Comparison of ENCODE assay signal across 8 cellular contexts in the genomic region with DNA sequence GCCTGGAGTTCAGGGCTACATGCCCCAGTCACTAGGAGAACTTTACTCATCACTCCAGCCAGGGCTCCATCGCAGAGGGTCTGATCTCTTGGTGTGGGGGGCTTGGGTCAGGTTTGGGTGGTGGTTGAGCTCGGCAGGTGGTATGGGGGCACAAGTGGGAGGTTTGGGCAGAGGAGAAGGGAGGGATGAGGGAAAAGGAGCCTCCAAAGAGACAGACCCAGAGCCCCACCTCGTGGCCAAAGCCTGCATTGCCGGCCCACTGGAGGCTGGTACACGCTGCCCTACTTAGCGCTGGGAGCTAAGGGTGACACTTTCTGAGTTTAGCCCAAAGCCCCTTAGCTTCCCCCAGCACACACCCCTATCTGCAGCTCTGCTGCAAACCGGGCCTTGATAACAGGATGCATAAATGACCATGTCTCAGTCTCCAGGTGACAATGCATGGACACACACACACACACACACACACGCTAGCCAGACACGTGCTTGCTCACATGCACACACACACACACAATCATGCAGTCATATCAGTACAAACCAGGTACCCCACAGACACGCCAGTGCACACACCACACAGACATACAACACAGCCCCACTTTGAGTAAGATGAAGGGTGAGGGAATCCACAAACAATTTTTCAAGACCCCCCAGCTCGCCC. TPM values are rescaled to one million over a fixed set of nuclear protein-coding genes. Genes with fewer than 3 reads are reported as not detected.
A peak's percentile ranks its signal among the peaks of the same experiment; 100 is the strongest.
DNase-seq lines count a peak whose midpoint lies in the region; ATAC-seq and TF ChIP-seq lines count a peak whose summit lies in the region.

No MANE protein-coding gene starts in this region.

- H3K9me3 ChIP-seq in CD8-positive, alpha-beta memory T cell (ENCODE audit: low read length), result no peaks in the 10 kb centered on the region
- no peaks in the 10 kb centered on the region for H3K9me3 ChIP-seq in uterus

- POLR2A ChIA-PET in CD8-positive, alpha-beta memory T cell (lab: Charles Lee), result no interaction called here
- POLR2A ChIA-PET in RWPE1 (lab: Yijun Ruan, JAX; ENCODE audit: low non-redundant PET), result no interaction called here

- no peak overlapping the region for H3K4me3 Mint-ChIP-seq in CD8-positive, alpha-beta memory T cell
- peak overlapping the region; percentile 12; the same call in 1 of the 2 replicates for H3K4me3 Mint-ChIP-seq in HFFc6
- no peak overlapping the region for H3K4me3 Mint-ChIP-seq in activated naive CD4-positive, alpha-beta T cell treated with anti-CD3 and anti-CD28 coated beads for 36 hours
- no peak overlapping the region for H3K4me3 Mint-ChIP-seq in glutamatergic neuron (ENCODE audit: unreplicated experiment)

- H3K27me3 ChIP-seq in CD8-positive, alpha-beta memory T cell (ENCODE audit: insufficient read depth, low read length, poor library complexity, severe bottlenecking), result peaks cover 20% of the 10 kb centered on the region
- H3K27me3 ChIP-seq in uterus, result peaks cover 0 to 3% of the 10 kb centered on the region in 2 donors

- peaks cover 13% of the 10 kb centered on the region for H3K4me1 ChIP-seq in CD8-positive, alpha-beta memory T cell (ENCODE audit: insufficient read depth, low read length)
- H3K4me1 ChIP-seq in uterus, result peaks cover 0 to 4% of the 10 kb centered on the region in 2 donors

- CTCF ChIA-PET in CD8-positive, alpha-beta memory T cell (lab: Charles Lee), result interaction anchor here (0.6 to 6.9 kb wide), 24 partner anchors 10 to 479 kb away, joined by 3 to 98 read pairs (median 5); partner anchors contain the start of genes HIF1AN, KAZALD1, LZTS2 and MRPL43
- CTCF ChIA-PET in RWPE1 (lab: Yijun Ruan, JAX), result interaction anchor here (0.5 to 3.7 kb wide), 28 partner anchors 12 to 835 kb away, joined by 3 to 57 read pairs (median 4); partner anchors contain the start of genes LZTS2, PDZD7 and SFXN3
- CTCF ChIA-PET in activated naive CD4-positive, alpha-beta T cell treated with anti-CD3 and anti-CD28 coated beads for 36 hours (lab: Charles Lee), result interaction anchor here (0.6 to 7.2 kb wide), 40 partner anchors 9 to 1615 kb away, joined by 3 to 94 read pairs (median 4); partner anchors contain the start of genes LZTS2, PDZD7 and SFXN3

- peak; percentile 65 to 78 (median 70) for DNase-seq in CD8-positive, alpha-beta memory T cell
- peak; percentile 55 for DNase-seq in HFFc6
- peak; percentile 69 for DNase-seq in RWPE1 (ENCODE audit: low spot score)
- peak; percentile 85 for DNase-seq in activated naive CD4-positive, alpha-beta T cell treated with anti-CD3 and anti-CD28 coated beads for 36 hours
- peak; percentile 93 for DNase-seq in glutamatergic neuron
- DNase-seq in posterior vena cava (ENCODE audit: low spot score), result peak; percentile 92
- peak; percentile 85 for DNase-seq in uterus

- H3K4me3 ChIP-seq in CD8-positive, alpha-beta memory T cell (ENCODE audit: low read length), result no peak overlapping the region
- H3K4me3 ChIP-seq in uterus, result no peak overlapping the region

- no peak for ATAC-seq in GM18868 (IDR thresholded peaks at IDR 0.05; ENCODE audit: unreplicated experiment)

- H3K27ac ChIP-seq in CD8-positive, alpha-beta memory T cell (ENCODE audit: low read depth, low read length), result no peak overlapping the region
- H3K27ac ChIP-seq in RWPE1 (peak overlapping the region; percentile 28; the same call in 1 of the 2 replicates), uterus (no peak overlapping the region)

- TF ChIP-seq POLR2A in uterus (IDR thresholded peaks at IDR 0.05), result peak in 1 of 2 donors; percentile 18

- H3K36me3 ChIP-seq in CD8-positive, alpha-beta memory T cell (ENCODE audit: insufficient read depth, low read length), result no peaks in the 10 kb centered on the region
- H3K36me3 ChIP-seq in uterus, result no peaks in the 10 kb centered on the region

- no peak overlapping the region for H3K27ac Mint-ChIP-seq in CD8-positive, alpha-beta memory T cell
- H3K27ac Mint-ChIP-seq in HFFc6 (peak overlapping the region; percentile 83), glutamatergic neuron (ENCODE audit: unreplicated experiment) (peak overlapping the region; percentile 8)
- H3K27ac Mint-ChIP-seq in activated naive CD4-positive, alpha-beta T cell treated with anti-CD3 and anti-CD28 coated beads for 36 hours, result no peak overlapping the region

- peaks cover 9 to 19% (median 17%) of the 10 kb centered on the region in 3 donors for H3K4me1 Mint-ChIP-seq in CD8-positive, alpha-beta memory T cell
- H3K4me1 Mint-ChIP-seq in HFFc6 (ENCODE audit: low read depth), result peaks cover 41% of the 10 kb centered on the region
- peaks cover 16% of the 10 kb centered on the region for H3K4me1 Mint-ChIP-seq in activated naive CD4-positive, alpha-beta T cell treated with anti-CD3 and anti-CD28 coated beads for 36 hours (ENCODE audit: low read depth)
- peaks cover 18% of the 10 kb centered on the region for H3K4me1 Mint-ChIP-seq in glutamatergic neuron (ENCODE audit: low read depth, unreplicated experiment)

- peaks cover 30 to 36% of the 10 kb centered on the region in 2 donors for H3K27me3 Mint-ChIP-seq in CD8-positive, alpha-beta memory T cell
- peaks cover 9% of the 10 kb centered on the region for H3K27me3 Mint-ChIP-seq in HFFc6 (ENCODE audit: insufficient read depth)
- H3K27me3 Mint-ChIP-seq in activated naive CD4-positive, alpha-beta T cell treated with anti-CD3 and anti-CD28 coated beads for 36 hours (ENCODE audit: low read depth), result peaks cover 38% of the 10 kb centered on the region
- H3K27me3 Mint-ChIP-seq in glutamatergic neuron (ENCODE audit: unreplicated experiment), result peaks cover 14% of the 10 kb centered on the region

- intact Hi-C loops in activated naive CD4-positive, alpha-beta T cell treated with anti-CD3 and anti-CD28 coated beads for 36 hours (cut with micrococcal nuclease), result loop anchor here (1.0 to 5.0 kb wide), 7 partner anchors 15 to 581 kb away; partner anchors contain the start of genes LZTS2 and SEMA4G
- intact Hi-C loops in posterior vena cava (cut with DNase I) (no loop called here), uterus (cut with DNase I; ENCODE audit: low total_unique reads) (no loop called here)

- H3K9me3 Mint-ChIP-seq in CD8-positive, alpha-beta memory T cell, result no peaks in the 10 kb centered on the region
- H3K9me3 Mint-ChIP-seq in HFFc6, result no peaks in the 10 kb centered on the region
- no peaks in the 10 kb centered on the region for H3K9me3 Mint-ChIP-seq in activated naive CD4-positive, alpha-beta T cell treated with anti-CD3 and anti-CD28 coated beads for 36 hours
- peaks cover 19% of the 10 kb centered on the region for H3K9me3 Mint-ChIP-seq in glutamatergic neuron (ENCODE audit: unreplicated experiment)

- peak; percentile 88 for TF ChIP-seq CTCF in HFFc6 (IDR thresholded peaks at IDR 0.05)
- TF ChIP-seq CTCF in RWPE1 (conservative IDR thresholded peaks at IDR 0.05; ENCODE audit: low read depth), result peak; percentile 86
- TF ChIP-seq CTCF in glutamatergic neuron (IDR thresholded peaks at IDR 0.05; ENCODE audit: partially characterized antibody, unreplicated experiment), result peak; percentile 76
- TF ChIP-seq CTCF in uterus (IDR thresholded peaks at IDR 0.05), result peak; percentile 79 to 94 (median 92)

- H3K36me3 Mint-ChIP-seq in CD8-positive, alpha-beta memory T cell, result peaks cover 0 to 4% (median 2%) of the 10 kb centered on the region in 3 donors
- H3K36me3 Mint-ChIP-seq in HFFc6 (ENCODE audit: low read depth) (no peaks in the 10 kb centered on the region), glutamatergic neuron (ENCODE audit: unreplicated experiment) (no peaks in the 10 kb centered on the region)
- H3K36me3 Mint-ChIP-seq in activated naive CD4-positive, alpha-beta T cell treated with anti-CD3 and anti-CD28 coated beads for 36 hours (ENCODE audit: low read depth), result no peaks in the 10 kb centered on the region

RNA-seq across cellular contexts. Expression of gene LZTS2, which starts 14.7 kb away (rescaled TPM):
- total RNA-seq in CD8-positive, alpha-beta memory T cell, result 10 to 100 TPM; 10.9 to 11.5 TPM
- polyA plus RNA-seq in CD8-positive, alpha-beta memory T cell, result 19.7 TPM
- total RNA-seq in HFFc6 (2021; fragmentation: NEBNext Ultra II Directional; extraction: Animal tissue kit (Norgen Biotek cat#: 25700)), result 10 to 100 TPM; 66.8 to 80.5 (median 74.6) TPM
- 1 to 10 TPM; 8.3 to 8.9 TPM for total RNA-seq in activated naive CD4-positive, alpha-beta T cell treated with anti-CD3 and anti-CD28 coated beads for 36 hours
- 56.7 TPM for total RNA-seq in glutamatergic neuron (ENCODE audit: unreplicated experiment)
- total RNA-seq in posterior vena cava, result 10 to 100 TPM; 71.4 to 91.3 TPM
- total RNA-seq in uterus, result 100 to 1,000 TPM in 2 of 4 donors, 10 to 100 TPM in 2; 51.5 to 123 (median 85.2) TPM

RNA-seq across cellular contexts. Expression of gene PDZD7, which starts 16.6 kb away (rescaled TPM):
- under 1 TPM; 0.31 to 0.33 TPM for total RNA-seq in CD8-positive, alpha-beta memory T cell
- polyA plus RNA-seq in CD8-positive, alpha-beta memory T cell, result 0.23 TPM
- 1 to 10 TPM; 1.1 to 1.9 (median 1.2) TPM for total RNA-seq in HFFc6 (2021; fragmentation: NEBNext Ultra II Directional; extraction: Animal tissue kit (Norgen Biotek cat#: 25700))
- under 1 TPM; 0.37 to 0.62 TPM for total RNA-seq in activated naive CD4-positive, alpha-beta T cell treated with anti-CD3 and anti-CD28 coated beads for 36 hours
- total RNA-seq in glutamatergic neuron (ENCODE audit: unreplicated experiment) (1.5 TPM), posterior vena cava (under 1 TPM; 0.48 to 0.83 TPM), uterus (1 to 10 TPM in 1 of 4 donors, under 1 TPM in 2, not detected in 1; under 0.01 to 1.3 (median 0.61) TPM)

RNA-seq across cellular contexts. Expression of gene SFXN3, which starts 16.7 kb away (rescaled TPM):
- total RNA-seq in CD8-positive, alpha-beta memory T cell, result 10 to 100 TPM; 25.2 to 26.5 TPM
- polyA plus RNA-seq in CD8-positive, alpha-beta memory T cell, result 17.6 TPM
- 10 to 100 TPM; 44.1 to 57.4 (median 50.5) TPM for total RNA-seq in HFFc6 (2021; fragmentation: NEBNext Ultra II Directional; extraction: Animal tissue kit (Norgen Biotek cat#: 25700))
- 10 to 100 TPM; 15.7 to 17.1 TPM for total RNA-seq in activated naive CD4-positive, alpha-beta T cell treated with anti-CD3 and anti-CD28 coated beads for 36 hours
- total RNA-seq in glutamatergic neuron (ENCODE audit: unreplicated experiment) (5.2 TPM), posterior vena cava (10 to 100 TPM; 72.7 to 79.5 TPM), uterus (100 to 1,000 TPM in 1 of 4 donors, 10 to 100 TPM in 3; 34.6 to 161 (median 58.1) TPM)

RNA-seq across cellular contexts. Expression of gene TWNK, which starts 27.0 kb away (rescaled TPM):
- 10 to 100 TPM; 40.6 to 44.3 TPM for total RNA-seq in CD8-positive, alpha-beta memory T cell
- 8.2 TPM for polyA plus RNA-seq in CD8-positive, alpha-beta memory T cell
- 1 to 10 TPM; 5.7 to 9.5 (median 7.0) TPM for total RNA-seq in HFFc6 (2021; fragmentation: NEBNext Ultra II Directional; extraction: Animal tissue kit (Norgen Biotek cat#: 25700))
- total RNA-seq in activated naive CD4-positive, alpha-beta T cell treated with anti-CD3 and anti-CD28 coated beads for 36 hours, result 10 to 100 TPM; 10.4 to 11.4 TPM
- total RNA-seq in glutamatergic neuron (ENCODE audit: unreplicated experiment) (10.1 TPM), posterior vena cava (1 to 10 TPM; 5.2 to 5.6 TPM), uterus (10 to 100 TPM in 1 of 4 donors, 1 to 10 TPM in 2, under 1 TPM in 1; 0.51 to 11.8 (median 6.2) TPM)

RNA-seq across cellular contexts. Expression of gene MRPL43, which starts 27.1 kb away (rescaled TPM):
- total RNA-seq in CD8-positive, alpha-beta memory T cell, result 10 to 100 TPM; 62.5 to 62.8 TPM
- 129 TPM for polyA plus RNA-seq in CD8-positive, alpha-beta memory T cell
- 100 to 1,000 TPM; 101 to 120 (median 115) TPM for total RNA-seq in HFFc6 (2021; fragmentation: NEBNext Ultra II Directional; extraction: Animal tissue kit (Norgen Biotek cat#: 25700))
- total RNA-seq in activated naive CD4-positive, alpha-beta T cell treated with anti-CD3 and anti-CD28 coated beads for 36 hours, result 10 to 100 TPM; 45.0 to 47.3 TPM
- total RNA-seq in glutamatergic neuron (ENCODE audit: unreplicated experiment), result 58.2 TPM
- total RNA-seq in posterior vena cava, result 10 to 100 TPM; 48.6 to 53.9 TPM
- 100 to 1,000 TPM in 1 of 4 donors, 10 to 100 TPM in 3; 36.9 to 134 (median 51.8) TPM for total RNA-seq in uterus

Comparison
In these comparisons a context has a peak if more than half of its experiments do, and no peak if none do; other contexts are left out.
1. H3K27ac Mint-ChIP-seq: peak in HFFc6 (single experiment) and glutamatergic neuron (single experiment); none in CD8-positive, alpha-beta memory T cell (0 of 8) and activated naive CD4-positive, alpha-beta T cell treated with anti-CD3 and anti-CD28 coated beads for 36 hours (single experiment).
2. Peak in every context shown above with its lines, with median percentiles within 50 percentile points of each other: DNase-seq and CTCF ChIP-seq.